ENCODE assay signal across 2 cellular contexts in the genomic region with DNA sequence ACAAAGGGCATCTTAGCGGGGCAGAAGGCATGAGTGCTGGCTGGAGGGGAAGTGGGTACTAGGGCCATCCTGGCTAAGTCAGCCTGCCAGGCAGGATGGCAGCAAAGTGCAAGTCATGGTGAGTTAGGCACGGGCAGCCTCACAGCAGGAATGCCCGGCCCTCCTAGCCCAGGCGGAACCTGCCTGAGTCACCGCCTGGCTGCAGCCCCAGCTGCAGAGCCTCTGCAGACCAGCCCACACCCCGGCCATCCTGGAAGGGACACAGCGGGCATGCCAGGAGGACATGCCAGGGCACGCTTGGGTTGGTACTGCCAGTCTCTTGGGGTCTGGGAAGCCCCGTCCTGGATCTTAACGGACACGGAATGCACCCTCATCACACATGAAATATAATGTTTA.
TF ChIP-seq lines count a peak whose summit lies in the region.

No MANE protein-coding gene starts in this region.

TF ChIP-seq in A549, 52 proteins besides CTCF, POLR2A, EP300 and RAD21 (continued from another document and continues in another):
- TF ChIP-seq, protein P1, sequence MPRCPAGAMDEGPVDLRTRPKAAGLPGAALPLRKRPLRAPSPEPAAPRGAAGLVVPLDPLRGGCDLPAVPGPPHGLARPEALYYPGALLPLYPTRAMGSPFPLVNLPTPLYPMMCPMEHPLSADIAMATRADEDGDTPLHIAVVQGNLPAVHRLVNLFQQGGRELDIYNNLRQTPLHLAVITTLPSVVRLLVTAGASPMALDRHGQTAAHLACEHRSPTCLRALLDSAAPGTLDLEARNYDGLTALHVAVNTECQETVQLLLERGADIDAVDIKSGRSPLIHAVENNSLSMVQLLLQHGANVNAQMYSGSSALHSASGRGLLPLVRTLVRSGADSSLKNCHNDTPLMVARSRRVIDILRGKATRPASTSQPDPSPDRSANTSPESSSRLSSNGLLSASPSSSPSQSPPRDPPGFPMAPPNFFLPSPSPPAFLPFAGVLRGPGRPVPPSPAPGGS (IDR thresholded peaks at IDR 0.05), result peak; percentile 78; the same call in 2 of the 3 replicates
- TF ChIP-seq CHD4 (IDR thresholded peaks at IDR 0.05; ENCODE audit: borderline replicate concordance) (no peak), FOSB (CRISPR knock-in tag; IDR thresholded peaks at IDR 0.05) (no peak), RCOR1 (IDR thresholded peaks at IDR 0.05; ENCODE audit: low read depth, low read length) (no peak), EHMT2 (IDR thresholded peaks at IDR 0.05; ENCODE audit: low read depth) (no peak), TP53 (CRISPR knock-in tag; IDR thresholded peaks at IDR 0.05) (peak; percentile 86), MAFK (IDR thresholded peaks at IDR 0.05; ENCODE audit: partially characterized antibody) (peak; percentile 100), MAZ (IDR thresholded peaks at IDR 0.05; ENCODE audit: borderline replicate concordance, low read depth, low read length) (no peak), TFCP2L1 (CRISPR knock-in tag; IDR thresholded peaks at IDR 0.05) (no peak), RARB (CRISPR knock-in tag; IDR thresholded peaks at IDR 0.05) (no peak; the same call in 1 of the 2 replicates), ZSCAN20 (CRISPR knock-in tag; IDR thresholded peaks at IDR 0.05) (peak; percentile 44; the same call in 1 of the 2 replicates), ZC3H11A (IDR thresholded peaks at IDR 0.05) (no peak), HDAC2 (IDR thresholded peaks at IDR 0.05) (no peak), KDM5A (IDR thresholded peaks at IDR 0.05) (no peak), ELK1 (IDR thresholded peaks at IDR 0.05; ENCODE audit: low read depth, low read length) (no peak), MAX (IDR thresholded peaks at IDR 0.05) (peak; percentile 89), BHLHE40 (IDR thresholded peaks at IDR 0.05; ENCODE audit: low read depth, low read length) (peak; percentile 78), MYC (IDR thresholded peaks at IDR 0.05; ENCODE audit: borderline replicate concordance, low read length) (no peak), ESRRA (IDR thresholded peaks at IDR 0.05; ENCODE audit: borderline replicate concordance, low read length) (no peak), NPAS2 (CRISPR knock-in tag; IDR thresholded peaks at IDR 0.05; ENCODE audit: borderline replicate concordance) (no peak), JUN (IDR thresholded peaks at IDR 0.05) (peak; percentile 35 to 92; a peak in 4 of 5 replicates), CBX8 (IDR thresholded peaks at IDR 0.05) (no peak), ATOH8 (CRISPR knock-in tag; IDR thresholded peaks at IDR 0.05; ENCODE audit: low read depth) (peak; percentile 87; the same call in 1 of the 2 replicates), CHD2 (IDR thresholded peaks at IDR 0.05; ENCODE audit: low read length, partially characterized antibody) (peak; percentile 20), ZFP36 (IDR thresholded peaks at IDR 0.05; ENCODE audit: borderline replicate concordance, partially characterized antibody) (peak; percentile 72), RFX5 (IDR thresholded peaks at IDR 0.05) (no peak), HES2 (IDR thresholded peaks at IDR 0.05) (no peak), SREBF2 (IDR thresholded peaks at IDR 0.05) (no peak), HOXB13 (CRISPR knock-in tag; IDR thresholded peaks at IDR 0.05; ENCODE audit: low read depth) (no peak; the same call in 1 of the 2 replicates), FOSL2 (IDR thresholded peaks at IDR 0.05) (peak; percentile 69), FOSL2 (CRISPR knock-in tag; IDR thresholded peaks at IDR 0.05) (peak; percentile 98), EHF (CRISPR knock-in tag; IDR thresholded peaks at IDR 0.05) (no peak), HOXA7 (CRISPR knock-in tag; IDR thresholded peaks at IDR 0.05) (no peak; the same call in 1 of the 2 replicates), HMGXB4 (CRISPR knock-in tag; IDR thresholded peaks at IDR 0.05; ENCODE audit: borderline replicate concordance) (no peak)

TF ChIP-seq in Ishikawa, 13 proteins besides CTCF, POLR2A, EP300 and RAD21 (continued from another document):
- TF ChIP-seq REST (IDR thresholded peaks at IDR 0.05; ENCODE audit: low read depth) (peak; percentile 20; the same call in 1 of the 2 replicates), MAX (IDR thresholded peaks at IDR 0.05) (peak; percentile 86), TEAD4 (IDR thresholded peaks at IDR 0.05) (peak; percentile 96), ZBTB7A (IDR thresholded peaks at IDR 0.05; ENCODE audit: low read depth) (peak; percentile 60; the same call in 1 of the 2 replicates)
